Comparison of ENCODE assay signal across 17 cellular contexts in genomic region chr5:169832845-169833244, GRCh38.
DNase-seq lines count a peak whose midpoint lies in the region; ATAC-seq, FAIRE-seq and TF ChIP-seq lines count a peak whose summit lies in the region.
"Had no signal": no experiment of that assay in that cellular context is flagged by ENCODE, and none has a peak within 500 bp of the region (broad histone marks: within the 10 kb centered on the region; RNA-seq: fewer than 3 reads in every experiment).

No MANE protein-coding gene starts in this region.

- CTCF ChIA-PET in activated naive CD4-positive, alpha-beta T cell treated with anti-CD3 and anti-CD28 coated beads, Interleukin-2, amount 10 ng/mL, durations not matched to agents 7 days and 5 days (lab: Charles Lee) = interaction anchor here (0.7 kb wide), 1 partner anchor 17 kb away, joined by 3 read pairs; no protein-coding TSS in a partner anchor

- no peak overlapping the region for H3K4me2 ChIP-seq in GM23248 (ENCODE audit: unreplicated experiment)

- H3K4me1 Mint-ChIP-seq in activated naive CD4-positive, alpha-beta T cell treated with anti-CD3 and anti-CD28 coated beads, Interleukin-2, amount 10 ng/mL, durations not matched to agents 7 days and 5 days = no peaks in the 10 kb centered on the region

- peaks cover 22% of the 10 kb centered on the region for H3K36me3 Mint-ChIP-seq in activated naive CD4-positive, alpha-beta T cell treated with anti-CD3 and anti-CD28 coated beads, Interleukin-2, amount 10 ng/mL, durations not matched to agents 7 days and 5 days

- H3K36me3 ChIP-seq in spleen = peaks cover 0 to 22% (median 0%) of the 10 kb centered on the region in 6 donors
- H3K36me3 ChIP-seq in thyroid gland = no peaks in the 10 kb centered on the region
- H3K36me3 ChIP-seq in GM23248 (ENCODE audit: low read depth) = no peaks in the 10 kb centered on the region

- H3K9me3 Mint-ChIP-seq in activated naive CD4-positive, alpha-beta T cell treated with anti-CD3 and anti-CD28 coated beads, Interleukin-2, amount 10 ng/mL, durations not matched to agents 7 days and 5 days = no peaks in the 10 kb centered on the region

- peaks cover 15% of the 10 kb centered on the region; the same call in 1 of the 2 replicates for H3F3A ChIP-seq in GM23248 (ENCODE audit: insufficient read depth)

- H3K27me3 ChIP-seq in spleen (replicated peaks in 1 of 7) = no peaks in the 10 kb centered on the region
- H3K27me3 ChIP-seq in thyroid gland = no peaks in the 10 kb centered on the region
- H3K27me3 ChIP-seq in GM23248 (replicated peaks; ENCODE audit: insufficient read depth) = no peaks in the 10 kb centered on the region

- intact Hi-C loops in spleen (cut with DNase I; ENCODE audit: low total_unique reads) = no loop called here
- intact Hi-C loops in thyroid gland (cut with DNase I) = no loop called here

- H3K4me3 ChIP-seq in spleen (no peak overlapping the region), thyroid gland (replicated peaks in 1 of 3) (no peak overlapping the region), GM23248 (no peak overlapping the region)
- H3K4me3 ChIP-seq: lung had no signal

- TF ChIP-seq POLR2A in spleen (IDR thresholded peaks at IDR 0.05) (no peak), thyroid gland (IDR thresholded peaks at IDR 0.05) (no peak)

- no peaks in the 10 kb centered on the region for H3K9me2 ChIP-seq in GM23248 (ENCODE audit: insufficient read depth)

- H3K9me3 ChIP-seq in spleen = no peaks in the 10 kb centered on the region
- no peaks in the 10 kb centered on the region for H3K9me3 ChIP-seq in thyroid gland
- H3K9me3 ChIP-seq in GM23248 (ENCODE audit: low read depth) = no peaks in the 10 kb centered on the region

- no peaks in the 10 kb centered on the region for H3K79me2 ChIP-seq in GM23248 (ENCODE audit: insufficient read depth)

- DNase-seq in activated naive CD4-positive, alpha-beta T cell treated with anti-CD3 and anti-CD28 coated beads, Interleukin-2, amount 10 ng/mL, durations not matched to agents 7 days and 5 days = no peak
- no peak for DNase-seq in activated naive CD4-positive, alpha-beta T cell treated with anti-CD3 and anti-CD28 coated beads, Interleukin-2, amount 50 U/mL, for 16 hours
- DNase-seq in GM19239 (ENCODE audit: insufficient read length, low spot score) (no peak), OCI-M1 (lab: John Stamatoyannopoulos, UW) (peak; percentile 23), spleen (no peak), thyroid gland (no peak), GM23248 (no peak)
- DNase-seq: activated CD8-positive, alpha-beta memory T cell treated with anti-CD3 and anti-CD28 coated beads for 24 hours; activated gamma-delta T cell; islet precursor cell; MV-4-11; NCI-H2029; NCI-H446 treated with DMSO at 0.1 percent for 48 hours; posterior cingulate gyrus had no signal

- no peak overlapping the region for H3K4me3 Mint-ChIP-seq in activated naive CD4-positive, alpha-beta T cell treated with anti-CD3 and anti-CD28 coated beads, Interleukin-2, amount 10 ng/mL, durations not matched to agents 7 days and 5 days

- no peak for ATAC-seq in HG02678 (IDR thresholded peaks at IDR 0.05; ENCODE audit: unreplicated experiment)

- no peaks in the 10 kb centered on the region for H3K27me3 Mint-ChIP-seq in activated naive CD4-positive, alpha-beta T cell treated with anti-CD3 and anti-CD28 coated beads, Interleukin-2, amount 10 ng/mL, durations not matched to agents 7 days and 5 days

- no peaks in the 10 kb centered on the region for H4K20me1 ChIP-seq in GM23248 (ENCODE audit: insufficient read depth)

- no peak overlapping the region for H3K9ac ChIP-seq in GM23248

- peak overlapping the region; percentile 6 for H3K27ac Mint-ChIP-seq in activated naive CD4-positive, alpha-beta T cell treated with anti-CD3 and anti-CD28 coated beads, Interleukin-2, amount 10 ng/mL, durations not matched to agents 7 days and 5 days

- TF ChIP-seq CTCF in spleen (IDR thresholded peaks at IDR 0.05 in 8 of 11, conservative IDR thresholded peaks at IDR 0.05 in 3 of 11) (no peak), thyroid gland (IDR thresholded peaks at IDR 0.05) (no peak)

- peak; percentile 78 for FAIRE-seq in GM19239 (lab: Jason Lieb, UNC)
- FAIRE-seq: astrocyte had no signal

- H3K4me1 ChIP-seq in spleen = peaks cover 0 to 25% (median 6%) of the 10 kb centered on the region in 6 donors
- no peaks in the 10 kb centered on the region for H3K4me1 ChIP-seq in thyroid gland
- H3K4me1 ChIP-seq in GM23248 (ENCODE audit: insufficient read depth) = peaks cover 3% of the 10 kb centered on the region; the same call in 1 of the 2 replicates

- H3K27ac ChIP-seq in spleen = peak overlapping the region in 6 of 8 donors; percentile 2 to 55 (median 52)
- no peak overlapping the region for H3K27ac ChIP-seq in thyroid gland
- no peak overlapping the region for H3K27ac ChIP-seq in GM23248

- in situ Hi-C loops in GM23248 (cut with MboI) = no loop called here

- no peak overlapping the region for H2AFZ ChIP-seq in GM23248

Comparison
In these comparisons a context has a peak if more than half of its experiments do, and no peak if none do; other contexts are left out.
1. H3K27ac ChIP-seq: peak in spleen (6 of 8); none in thyroid gland (0 of 3) and GM23248 (single experiment).